Comparison of ENCODE assay signal across 21 cellular contexts in the genomic region with DNA sequence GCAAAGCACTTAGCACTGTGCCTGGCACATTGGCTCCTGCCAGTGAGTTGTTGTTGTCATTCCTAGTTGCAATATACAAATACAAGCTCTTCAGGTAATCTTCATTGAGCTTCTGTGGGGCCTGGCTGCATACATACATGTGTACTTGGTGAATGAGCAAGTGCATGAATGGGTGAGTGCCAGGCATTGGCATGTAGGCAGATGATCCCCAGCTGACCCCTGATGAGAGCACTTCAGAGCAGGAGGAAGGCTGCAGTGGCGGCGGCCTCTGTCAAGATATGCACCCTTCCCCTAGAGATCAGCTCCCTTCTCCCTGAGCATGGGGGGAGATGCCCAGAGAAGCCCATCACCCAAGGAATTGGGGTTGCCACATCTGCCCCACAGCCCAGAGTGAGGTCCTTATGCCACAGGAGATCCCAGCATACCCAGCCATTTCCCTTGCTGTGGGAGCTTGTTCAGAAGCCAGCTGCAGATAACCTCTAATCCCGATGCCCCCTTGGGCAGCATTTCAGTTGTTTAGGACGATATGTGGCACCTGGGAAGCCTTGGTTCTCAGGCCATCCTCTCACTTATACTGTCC. TPM values are rescaled to one million over a fixed set of nuclear protein-coding genes. Genes with fewer than 3 reads are reported as not detected.
DNase-seq lines count a peak whose midpoint lies in the region; ATAC-seq and TF ChIP-seq lines count a peak whose summit lies in the region.
"Had no signal": no experiment of that assay in that cellular context is flagged by ENCODE, and none has a peak within 500 bp of the region (broad histone marks: within the 10 kb centered on the region; RNA-seq: fewer than 3 reads in every experiment).

No MANE protein-coding gene starts in this region.

- H3K27me3 ChIP-seq in heart right ventricle (no peaks in the 10 kb centered on the region), esophagus muscularis mucosa (no peaks in the 10 kb centered on the region), neuronal stem cell (ENCODE audit: control insufficient read depth in 3 of 3, insufficient read depth in 3 of 3, low read depth in 1 of 3, low read length in 3 of 3) (peaks cover 0 to 40% (median 0%) of the 10 kb centered on the region in 3 experiments), transverse colon (peaks cover 10% of the 10 kb centered on the region)
- H3K27me3 ChIP-seq: BE2C had no signal

- H3K36me3 ChIP-seq in heart right ventricle (no peaks in the 10 kb centered on the region), esophagus muscularis mucosa (no peaks in the 10 kb centered on the region), neuronal stem cell (replicated peaks in 1 of 2; ENCODE audit: control insufficient read depth in 2 of 2, insufficient read depth in 2 of 2, low read length in 2 of 2) (no peaks in the 10 kb centered on the region), transverse colon (no peaks in the 10 kb centered on the region)
- H3K36me3 ChIP-seq: BE2C had no signal

- no peak overlapping the region for H2BK120ac ChIP-seq in neuronal stem cell (ENCODE audit: low read depth, low read length)

- peak overlapping the region; percentile 45 for H3K9ac ChIP-seq in neuronal stem cell (ENCODE audit: low read depth, low read length, poor library complexity)

- H3K18ac ChIP-seq in neuronal stem cell (ENCODE audit: low read length): no peak overlapping the region

- no peak overlapping the region for H2BK12ac ChIP-seq in neuronal stem cell (ENCODE audit: low read length)

- no peak overlapping the region for H3K23ac ChIP-seq in neuronal stem cell (ENCODE audit: low read depth, low read length, poor library complexity)

- H3K14ac ChIP-seq in neuronal stem cell (ENCODE audit: low read length): no peak overlapping the region

- in situ Hi-C loops in transverse colon (cut with MboI; ENCODE audit: low pct_ligation_motif_present in 1 of 4, low pct_unique_long_range_greater_than_20kb in 1 of 4, low sequenced_read_pairs in 3 of 4): no loop called here

- no peak overlapping the region for H3K4me3 Mint-ChIP-seq in type B pancreatic cell
- H3K4me3 Mint-ChIP-seq: CD4-positive, CD25-positive, alpha-beta regulatory T cell; CD8-positive, alpha-beta memory T cell had no signal

- H2BK15ac ChIP-seq in neuronal stem cell (ENCODE audit: low read length): no peak overlapping the region

- no peaks in the 10 kb centered on the region for H3K79me1 ChIP-seq in neuronal stem cell (ENCODE audit: low read depth, low read length)

- WGBS in heart right ventricle, 2 donors: 46 to 78% methylated on average over 4 of the region's 4 CpGs
- WGBS in esophagus muscularis mucosa: 100% methylated on average over 2 of the region's 4 CpGs
- WGBS in neuronal stem cell (ENCODE audit: extremely low coverage in 2 of 2, insufficient read length in 2 of 2, insufficient replicate concordance in 1 of 2), 2 donors: no CpG with 5 or more reads among the region's 4 CpGs
- 91% methylated on average over 4 of the region's 4 CpGs; no CpG with 5 or more reads in 1 of the 2 donors for WGBS in transverse colon (ENCODE audit: low coverage in 1 of 2), 2 donors

- no peak overlapping the region for H4K8ac ChIP-seq in neuronal stem cell (ENCODE audit: low read depth, low read length)

- H2AK5ac ChIP-seq in neuronal stem cell (ENCODE audit: low read depth, low read length): no peak overlapping the region

- TF ChIP-seq CTCF in heart right ventricle (IDR thresholded peaks at IDR 0.05): no peak
- no peak for TF ChIP-seq CTCF in esophagus muscularis mucosa (IDR thresholded peaks at IDR 0.05)
- TF ChIP-seq CTCF in type B pancreatic cell (conservative IDR thresholded peaks at IDR 0.05): no peak
- no peak for TF ChIP-seq CTCF in transverse colon (IDR thresholded peaks at IDR 0.05)

- H3K4me1 ChIP-seq in heart right ventricle (peaks cover 0 to 5% (median 0%) of the 10 kb centered on the region in 9 donors), esophagus muscularis mucosa (no peaks in the 10 kb centered on the region), neuronal stem cell (ENCODE audit: control insufficient read depth in 2 of 2, insufficient read depth in 1 of 2, low read depth in 1 of 2, low read length in 2 of 2) (no peaks in the 10 kb centered on the region), transverse colon (no peaks in the 10 kb centered on the region)
- H3K4me1 ChIP-seq: BE2C had no signal

- H3K36me3 Mint-ChIP-seq in type B pancreatic cell: no peaks in the 10 kb centered on the region
- H3K36me3 Mint-ChIP-seq: CD4-positive, CD25-positive, alpha-beta regulatory T cell; CD8-positive, alpha-beta memory T cell had no signal

- H2AFZ ChIP-seq in neuronal stem cell (ENCODE audit: low read length): no peak overlapping the region

- H3K9me3 Mint-ChIP-seq in type B pancreatic cell: no peaks in the 10 kb centered on the region
- H3K9me3 Mint-ChIP-seq: CD4-positive, CD25-positive, alpha-beta regulatory T cell had no signal

- H3K9me3 ChIP-seq in heart right ventricle: no peaks in the 10 kb centered on the region
- no peaks in the 10 kb centered on the region for H3K9me3 ChIP-seq in esophagus muscularis mucosa
- no peaks in the 10 kb centered on the region for H3K9me3 ChIP-seq in neuronal stem cell (replicated peaks in 1 of 2; ENCODE audit: control insufficient read depth in 2 of 2, insufficient read depth in 1 of 2, low read depth in 1 of 2, low read length in 2 of 2)
- H3K9me3 ChIP-seq in transverse colon: no peaks in the 10 kb centered on the region
- H3K9me3 ChIP-seq: BE2C had no signal

- no peak overlapping the region for H3K27ac Mint-ChIP-seq in type B pancreatic cell
- H3K27ac Mint-ChIP-seq: CD4-positive, CD25-positive, alpha-beta regulatory T cell; CD8-positive, alpha-beta memory T cell had no signal

- no peak overlapping the region for H2BK5ac ChIP-seq in neuronal stem cell (ENCODE audit: low read length)

- ATAC-seq in left ventricle myocardium superior: peak; percentile 79
- ATAC-seq in heart right ventricle: no peak
- ATAC-seq: GM12878 had no signal

- no peak overlapping the region for H3K4me2 ChIP-seq in neuronal stem cell (ENCODE audit: insufficient read depth, low read length, poor library complexity, severe bottlenecking)

- TF ChIP-seq POLR2A in esophagus muscularis mucosa (IDR thresholded peaks at IDR 0.05; ENCODE audit: low read depth) (no peak), transverse colon (IDR thresholded peaks at IDR 0.05) (no peak)

- no peak for TF ChIP-seq EP300 in esophagus muscularis mucosa (IDR thresholded peaks at IDR 0.05)
- no peak for TF ChIP-seq EP300 in transverse colon (IDR thresholded peaks at IDR 0.05; ENCODE audit: low read depth)

- H4K91ac ChIP-seq in neuronal stem cell (ENCODE audit: low read depth, low read length, poor library complexity): no peak overlapping the region

- peaks cover 61% of the 10 kb centered on the region for H3K27me3 Mint-ChIP-seq in type B pancreatic cell

- DNase-seq in left ventricle myocardium superior (peak; percentile 41), heart right ventricle (no peak), esophagus muscularis mucosa (ENCODE audit: extremely low spot score) (peak; percentile 91), neuronal stem cell (ENCODE audit: low spot score) (no peak), type B pancreatic cell (ENCODE audit: extremely low spot score, unreplicated experiment) (peak; percentile 50), cerebellar cortex (ENCODE audit: low spot score) (no peak), transverse colon (no peak)
- DNase-seq: ACHN; BE2C; C1 segment of cervical spinal cord; CD4-positive, CD25-positive, alpha-beta regulatory T cell; CD8-positive, alpha-beta memory T cell; COR-L47; DMS 273 treated with DMSO at 0.1 percent for 48 hours; DMS53; DND-41; EL; HCEC 1CT; IMR-90 had no signal

- H3K27ac ChIP-seq in heart right ventricle (no peak overlapping the region), esophagus muscularis mucosa (replicated peaks in 1 of 4) (no peak overlapping the region), neuronal stem cell (replicated peaks; ENCODE audit: low read length) (no peak overlapping the region), transverse colon (no peak overlapping the region)

- H3K4me1 Mint-ChIP-seq in type B pancreatic cell (ENCODE audit: unreplicated experiment): no peaks in the 10 kb centered on the region
- H3K4me1 Mint-ChIP-seq: CD4-positive, CD25-positive, alpha-beta regulatory T cell; CD8-positive, alpha-beta memory T cell had no signal

- intact Hi-C loops in left ventricle myocardium superior (cut with micrococcal nuclease) (no loop called here), heart right ventricle (cut with DNase I) (no loop called here), esophagus muscularis mucosa (cut with DNase I) (loop anchor here (10.0 kb wide), 1 partner anchor 244 kb away; no protein-coding TSS in a partner anchor), transverse colon (cut with DNase I; ENCODE audit: low total_unique reads) (no loop called here)

- no peak overlapping the region for H3K4me3 ChIP-seq in heart right ventricle
- no peak overlapping the region for H3K4me3 ChIP-seq in esophagus muscularis mucosa
- no peak overlapping the region for H3K4me3 ChIP-seq in neuronal stem cell (ENCODE audit: low read length in 2 of 2)
- no peak overlapping the region for H3K4me3 ChIP-seq in transverse colon
- H3K4me3 ChIP-seq: GM12878 had no signal

- H3K4ac ChIP-seq in neuronal stem cell (ENCODE audit: low read length): no peak overlapping the region

RNA-seq across cellular contexts. Expression of a gene that starts 8.8 kb away (rescaled TPM):
- total RNA-seq in left ventricle myocardium superior (26.9 TPM), heart right ventricle (10 to 100 TPM; 12.5 to 43.5 (median 20.4) TPM), esophagus muscularis mucosa (1 to 10 TPM; 2.5 to 6.3 (median 3.9) TPM), type B pancreatic cell (ENCODE audit: low replicate concordance) (1.8 and 2.5 TPM in 2 replicates), transverse colon (1 to 10 TPM in 2 of 4 donors, under 1 TPM in 2; 0.55 to 3.4 (median 1.6) TPM)
- polyA plus RNA-seq in heart right ventricle: 10 to 100 TPM in 1 of 2 donors, under 1 TPM in 1; 0.51 to 11.7 TPM
- polyA plus RNA-seq in neuronal stem cell (2013, experiment 1 of 2): 0.03 TPM
- polyA plus RNA-seq in neuronal stem cell (2013, experiment 2 of 2): 0.03 TPM
- total RNA-seq: CD4-positive, CD25-positive, alpha-beta regulatory T cell; CD8-positive, alpha-beta memory T cell; G401; GM12878 had no signal
- polyA plus RNA-seq: CD4-positive, CD25-positive, alpha-beta regulatory T cell; CD8-positive, alpha-beta memory T cell; GM12878 had no signal

Comparison
In these comparisons a context has a peak if more than half of its experiments do, and no peak if none do; other contexts are left out.
1. DNase-seq: peak in left ventricle myocardium superior (single experiment), esophagus muscularis mucosa (single experiment) and type B pancreatic cell (single experiment); none in heart right ventricle (0 of 2), neuronal stem cell (single experiment), cerebellar cortex (single experiment) and transverse colon (single experiment).